In genomic region chr17:76691379-76692191, GRCh38 we compare ENCODE assay signal across 24 cellular contexts. TPM values are rescaled to one million over a fixed set of nuclear protein-coding genes. Genes with fewer than 3 reads are reported as not detected.
DNase-seq lines count a peak whose midpoint lies in the region; ATAC-seq, FAIRE-seq and TF ChIP-seq lines count a peak whose summit lies in the region.
"Had no signal": no experiment of that assay in that cellular context is flagged by ENCODE, and none has a peak within 500 bp of the region (broad histone marks: within the 10 kb centered on the region; RNA-seq: fewer than 3 reads in every experiment).

No MANE protein-coding gene starts in this region.

- H3K27ac ChIP-seq in H1 (ENCODE audit: low read depth, low read length) = no peak overlapping the region
- no peak overlapping the region for H3K27ac ChIP-seq in mesenchymal stem cell (ENCODE audit: low read length, poor library complexity, severe bottlenecking)
- H3K27ac ChIP-seq in thyroid gland = peak overlapping the region; percentile 48 to 81 (median 69)
- no peak overlapping the region for H3K27ac ChIP-seq in smooth muscle cell (ENCODE audit: low read depth)
- H3K27ac ChIP-seq: foreskin keratinocyte, neutrophil, Peyer's patch had no signal

- TF ChIP-seq RAD21 in H1 (IDR thresholded peaks at IDR 0.05 in 1 of 2, conservative IDR thresholded peaks at IDR 0.05 in 1 of 2; ENCODE audit: low read depth in 2 of 2, low read length in 2 of 2) = no peak

- H3K9ac ChIP-seq in H1 (replicated peaks in 1 of 4; ENCODE audit: extremely low read depth in 1 of 4, low read depth in 3 of 4, low read length in 3 of 4) = no peak overlapping the region
- no peak overlapping the region for H3K9ac ChIP-seq in mesenchymal stem cell (ENCODE audit: low read length)
- no peak overlapping the region for H3K9ac ChIP-seq in smooth muscle cell (ENCODE audit: low read depth)

- H3K56ac ChIP-seq in H1 (replicated peaks; ENCODE audit: insufficient read length, low read depth, low read length) = no peak overlapping the region

- no peak overlapping the region for H3K4ac ChIP-seq in H1 (replicated peaks; ENCODE audit: insufficient read length, low read depth, low read length)
- H3K4ac ChIP-seq in mesenchymal stem cell (ENCODE audit: low read depth in 1 of 2, low read length in 2 of 2) = no peak overlapping the region

- H4K5ac ChIP-seq in H1 (ENCODE audit: insufficient read length, low read depth, low read length) = no peak overlapping the region

- H3K27me3 ChIP-seq in H1 (replicated peaks in 1 of 4; ENCODE audit: control insufficient read depth in 3 of 4, extremely low read depth in 1 of 4, insufficient read depth in 3 of 4, low read length in 3 of 4) (no peaks in the 10 kb centered on the region; a peak in 1 of 7 replicates), mesenchymal stem cell (ENCODE audit: control insufficient read depth in 1 of 2, insufficient read depth in 1 of 2, low read length in 2 of 2) (no peaks in the 10 kb centered on the region), thyroid gland (no peaks in the 10 kb centered on the region), smooth muscle cell (ENCODE audit: low read depth) (no peaks in the 10 kb centered on the region)
- H3K27me3 ChIP-seq: foreskin keratinocyte, neutrophil, Peyer's patch had no signal

- H2BK120ac ChIP-seq in H1 (replicated peaks; ENCODE audit: low read depth, low read length) = no peak overlapping the region
- no peak overlapping the region for H2BK120ac ChIP-seq in mesenchymal stem cell (ENCODE audit: low read depth, low read length)

- peak; percentile 55 for DNase-seq in NCI-H69 (lab: John Stamatoyannopoulos, UW)
- no peak for DNase-seq in H1 (ENCODE audit: low read depth in 1 of 2, low spot score in 2 of 2)
- DNase-seq in mesenchymal stem cell = no peak
- DNase-seq in thyroid gland = peak in 1 of 2 donors; percentile 51
- DNase-seq in smooth muscle cell (lab: John Stamatoyannopoulos, UW; ENCODE audit: unreplicated experiment) = no peak
- DNase-seq in ACHN = no peak
- DNase-seq: activated effector memory CD4-positive, alpha-beta T cell treated with anti-CD3 and anti-CD28 coated beads, Interleukin-2, amount 50 U/mL, for 16 hours; activated naive CD8-positive, alpha-beta T cell treated with anti-CD3 and anti-CD28 coated beads, Interleukin-2, amount 10 ng/mL, durations not matched to agents 7 days and 5 days; CD4-positive, CD25-positive, alpha-beta regulatory T cell; effector CD8-positive, alpha-beta T cell; EL; erythroblast; foreskin keratinocyte; hypothalamus; NCI-H1417; NCI-H446 treated with DMSO at 0.1 percent for 48 hours; Peyer's patch; stimulated activated CD4-positive, alpha-beta T cell treated with anti-CD3 and anti-CD28 coated beads, Interleukin-4, amount 100 ng/mL, for 1 hour; stimulated activated naive B cell treated with anti-CD40 and anti-IgM and Interleukin-4, amounts not matched to agents 10 μg/mL and 1 μg/mL and 100 μg/mL, for 72 hours; T-helper 1 cell had no signal

- intact Hi-C loops in thyroid gland (cut with DNase I) = no loop called here

- H2BK12ac ChIP-seq in H1 (ENCODE audit: low read depth, low read length) = no peak overlapping the region
- H2BK12ac ChIP-seq in mesenchymal stem cell (ENCODE audit: low read length in 2 of 2) = peak overlapping the region in 1 of 2 experiments; percentile 11

- H3K14ac ChIP-seq in H1 (ENCODE audit: insufficient read length) (no peak overlapping the region), mesenchymal stem cell (ENCODE audit: low read length in 2 of 2) (peak overlapping the region in 1 of 2 experiments; percentile 51)

- no peak overlapping the region for H3K4me2 ChIP-seq in H1 (ENCODE audit: insufficient read depth in 1 of 2, low read depth in 2 of 2, low read length in 2 of 2)
- no peak overlapping the region for H3K4me2 ChIP-seq in mesenchymal stem cell (ENCODE audit: low read length, poor library complexity, severe bottlenecking)
- H3K4me2 ChIP-seq in smooth muscle cell = no peak overlapping the region

- no peaks in the 10 kb centered on the region for H3K23me2 ChIP-seq in H1 (ENCODE audit: low read depth, low read length)

- H3K9me3 ChIP-seq in H1 (ENCODE audit: insufficient read depth in 2 of 2, low read depth in 1 of 2, low read length in 1 of 2) = no peaks in the 10 kb centered on the region
- H3K9me3 ChIP-seq in mesenchymal stem cell (ENCODE audit: control insufficient read depth, low read length) = no peaks in the 10 kb centered on the region
- H3K9me3 ChIP-seq in thyroid gland = no peaks in the 10 kb centered on the region
- no peaks in the 10 kb centered on the region for H3K9me3 ChIP-seq in smooth muscle cell (replicated peaks; ENCODE audit: low read depth)
- H3K9me3 ChIP-seq: neutrophil, Peyer's patch had no signal

- CTCF ChIA-PET in H1 (lab: Charles Lee; ENCODE audit: partially characterized antibody) = interaction anchor here (0.6 to 13.1 kb wide), 6 partner anchors 10 to 134 kb away, joined by 3 to 155 read pairs (median 4); partner anchors contain the start of gene MXRA7

- TF ChIP-seq CTCF in H1 (IDR thresholded peaks at IDR 0.05; ENCODE audit: control extremely low read depth in 1 of 3, insufficient read depth in 1 of 3, low read depth in 1 of 3, low read length in 3 of 3) = no peak
- no peak for TF ChIP-seq CTCF in thyroid gland (IDR thresholded peaks at IDR 0.05)
- TF ChIP-seq CTCF in smooth muscle cell (IDR thresholded peaks at IDR 0.05; ENCODE audit: borderline replicate concordance, insufficient read depth, poor library complexity, severe bottlenecking) = no peak

- POLR2A ChIA-PET in H1 (lab: Charles Lee; ENCODE audit: partially characterized antibody) = interaction anchor here (1.2 kb wide), 2 partner anchors 17 to 133 kb away, joined by 3 to 4 read pairs; no protein-coding TSS in a partner anchor

- H3K18ac ChIP-seq in H1 (ENCODE audit: extremely low read depth, low read length) (no peak overlapping the region), mesenchymal stem cell (ENCODE audit: low read depth in 1 of 2, low read length in 2 of 2) (no peak overlapping the region)

- no peak for FAIRE-seq in H1 (lab: Jason Lieb, UNC)
- FAIRE-seq: GM19239, TTC549 had no signal

- H2AFZ ChIP-seq in H1 (ENCODE audit: low read length) (no peak overlapping the region), mesenchymal stem cell (ENCODE audit: low read depth, low read length) (no peak overlapping the region), smooth muscle cell (ENCODE audit: low read depth) (no peak overlapping the region)

- no peaks in the 10 kb centered on the region for H3K79me1 ChIP-seq in H1 (ENCODE audit: low read depth, low read length)
- H3K79me1 ChIP-seq in mesenchymal stem cell (replicated peaks; ENCODE audit: low read length, poor library complexity, severe bottlenecking) = peaks cover 21% of the 10 kb centered on the region

- H3K23ac ChIP-seq in H1 (ENCODE audit: insufficient read length) (no peak overlapping the region), mesenchymal stem cell (ENCODE audit: low read length in 2 of 2) (no peak overlapping the region)

- H3K36me3 ChIP-seq in H1 (ENCODE audit: control insufficient read depth in 2 of 4, insufficient read depth in 4 of 4, low read length in 3 of 4) = no peaks in the 10 kb centered on the region
- peaks cover 2 to 20% of the 10 kb centered on the region in 2 experiments for H3K36me3 ChIP-seq in mesenchymal stem cell (ENCODE audit: control insufficient read depth in 1 of 2, insufficient read depth in 2 of 2, low read depth in 1 of 2, low read length in 2 of 2)
- no peaks in the 10 kb centered on the region for H3K36me3 ChIP-seq in thyroid gland
- no peaks in the 10 kb centered on the region for H3K36me3 ChIP-seq in smooth muscle cell (ENCODE audit: low read depth)
- H3K36me3 ChIP-seq: neutrophil, Peyer's patch had no signal

- peak overlapping the region; percentile 5; the same call in 1 of the 2 replicates for H2BK20ac ChIP-seq in H1 (ENCODE audit: low read length)

- TF ChIP-seq EP300 in H1 (IDR thresholded peaks at IDR 0.05; ENCODE audit: borderline replicate concordance in 1 of 2, low read depth in 2 of 2, low read length in 2 of 2) = no peak

- no peak overlapping the region for H2AK5ac ChIP-seq in H1 (ENCODE audit: low read depth, low read length)
- H2AK5ac ChIP-seq in mesenchymal stem cell (ENCODE audit: low read length, severe bottlenecking) = peak overlapping the region; percentile 47

- H3K4me3 ChIP-seq in H1 (ENCODE audit: extremely low read depth in 1 of 4, insufficient read depth in 2 of 4, low read depth in 3 of 4, low read length in 4 of 4) = no peak overlapping the region
- no peak overlapping the region for H3K4me3 ChIP-seq in mesenchymal stem cell (ENCODE audit: insufficient read depth in 1 of 2, low read depth in 1 of 2, low read length in 2 of 2)
- no peak overlapping the region for H3K4me3 ChIP-seq in thyroid gland (replicated peaks in 1 of 3)
- H3K4me3 ChIP-seq in smooth muscle cell = no peak overlapping the region
- H3K4me3 ChIP-seq: Peyer's patch had no signal

- H3K79me2 ChIP-seq in H1 (ENCODE audit: control insufficient read depth in 1 of 2, insufficient read depth in 2 of 2, low read length in 2 of 2) (no peaks in the 10 kb centered on the region), smooth muscle cell (ENCODE audit: low read depth) (peaks cover 54% of the 10 kb centered on the region)

- H3K4me1 ChIP-seq in H1 (replicated peaks in 1 of 4; ENCODE audit: control insufficient read depth in 3 of 4, insufficient read depth in 4 of 4, low read length in 3 of 4) (peaks cover 0 to 9% (median 4%) of the 10 kb centered on the region in 4 experiments; a peak in 6 of 7 replicates), mesenchymal stem cell (ENCODE audit: control insufficient read depth, insufficient read depth, low read depth, low read length) (peaks cover 59% of the 10 kb centered on the region), thyroid gland (peaks cover 47 to 86% of the 10 kb centered on the region in 2 donors), smooth muscle cell (ENCODE audit: low read depth) (peaks cover under 1% of the 10 kb centered on the region)
- H3K4me1 ChIP-seq: foreskin keratinocyte had no signal

- no peak for TF ChIP-seq POLR2A in H1 (IDR thresholded peaks at IDR 0.05; ENCODE audit: control extremely low read depth in 1 of 2, low read depth in 2 of 2, low read length in 2 of 2)
- TF ChIP-seq POLR2A in thyroid gland (IDR thresholded peaks at IDR 0.05) = peak in 1 of 2 donors; percentile 24

- H2BK15ac ChIP-seq in H1 (ENCODE audit: low read length) (no peak overlapping the region), mesenchymal stem cell (ENCODE audit: low read depth, poor library complexity, severe bottlenecking) (peak overlapping the region; percentile 73)

- in situ Hi-C loops in ACHN (cut with HindIII; ENCODE audit: low pct_ligation_motif_present, low pct_unique_long_range_greater_than_20kb, low sequenced_read_pairs) = no loop called here

- H2BK5ac ChIP-seq in H1 (ENCODE audit: low read depth, low read length) (no peak overlapping the region), mesenchymal stem cell (ENCODE audit: low read depth, low read length, poor library complexity, severe bottlenecking) (no peak overlapping the region)

- no peaks in the 10 kb centered on the region for H4K20me1 ChIP-seq in H1 (replicated peaks in 1 of 2; ENCODE audit: control insufficient read depth in 1 of 2, insufficient read depth in 2 of 2, low read length in 2 of 2)
- peaks cover 66% of the 10 kb centered on the region for H4K20me1 ChIP-seq in smooth muscle cell (ENCODE audit: low read depth)

- H4K91ac ChIP-seq in H1 (replicated peaks; ENCODE audit: insufficient read length, low read length) (no peak overlapping the region), mesenchymal stem cell (ENCODE audit: low read length) (peak overlapping the region; percentile 29)

- ATAC-seq in activated CD4-positive, CD25-positive, alpha-beta regulatory T cell treated with anti-CD3 and anti-CD28 coated beads, Interleukin-2, amount 50 U/mL, for 24 hours = no peak
- ATAC-seq: foreskin keratinocyte; stimulated activated naive B cell treated with anti-CD40 and anti-IgM and Interleukin-4, amounts not matched to agents 10 μg/mL and 1 μg/mL and 100 μg/mL, for 72 hours had no signal

- 88% methylated on average over 14 of the region's 14 CpGs; no CpG with 5 or more reads in 1 of the 2 experiments for WGBS in H1 (ENCODE audit: extremely low coverage in 1 of 2, insufficient coverage in 1 of 2, insufficient read length in 1 of 2, insufficient replicate concordance in 2 of 2, low coverage in 1 of 2, low lambda C conversion rate in 2 of 2, missing lambda C conversion rate in 1 of 2), 2 experiments
- WGBS in mesenchymal stem cell = 95% methylated on average over 14 of the region's 14 CpGs
- 59 to 78% methylated on average over 13 to 14 of the region's 14 CpGs for WGBS in thyroid gland, 2 donors
- WGBS in smooth muscle cell (ENCODE audit: low lambda C conversion rate) = 94% methylated on average over 14 of the region's 14 CpGs

- H4K8ac ChIP-seq in H1 (ENCODE audit: extremely low read depth, insufficient read depth, low read length) = no peak overlapping the region
- no peak overlapping the region for H4K8ac ChIP-seq in mesenchymal stem cell (ENCODE audit: low read length)

- no peaks in the 10 kb centered on the region for H3F3A ChIP-seq in smooth muscle cell (ENCODE audit: low read depth)

RNA-seq across cellular contexts. Expression of gene MXRA7, which starts 19.2 kb away (rescaled TPM):
- 21.3 and 26.6 TPM in 2 replicates for total RNA-seq in H1 (2021; fragmentation: NEBNext Ultra II Directional; extraction: Animal tissue kit (Norgen Biotek cat#: 25700))
- polyA plus RNA-seq in H1 (2011; rRNA removed) (12.8 and 17.8 TPM in 2 replicates), smooth muscle cell (157 and 158 TPM in 2 replicates)
- 19.7 TPM for polyA plus RNA-seq in H1 (2011; cell fraction: cytosol; rRNA removed)
- polyA plus RNA-seq in H1 (2011; cell fraction: nucleus; rRNA removed) = 15.7 TPM
- polyA plus RNA-seq in H1 (2012, experiment 1 of 2) = 22.5 to 26.9 TPM (median 24.9 TPM) in 4 replicates
- 28.3 TPM for polyA plus RNA-seq in H1 (2012, experiment 2 of 2)
- 26.7 TPM for polyA plus RNA-seq in H1 (2013, experiment 1 of 2)
- polyA plus RNA-seq in H1 (2013, experiment 2 of 2) = 34.1 TPM
- polyA minus RNA-seq in H1 (2011; rRNA and poly(A)+ RNA removed) = 13.7 and 15.2 TPM in 2 replicates
- 9.0 TPM for polyA minus RNA-seq in H1 (2011; cell fraction: cytosol; rRNA and poly(A)+ RNA removed)
- polyA minus RNA-seq in H1 (2011; cell fraction: nucleus; rRNA and poly(A)+ RNA removed) = 6.9 TPM
- polyA plus RNA-seq in mesenchymal stem cell (2013, experiment 1 of 2) = 167 TPM
- 173 TPM for polyA plus RNA-seq in mesenchymal stem cell (2013, experiment 2 of 2)
- total RNA-seq in thyroid gland (100 to 1,000 TPM; 362 to 576 (median 421) TPM), smooth muscle cell (131 and 134 TPM in 2 replicates)

RNA-seq across cellular contexts. Expression of gene JMJD6, which starts 34.8 kb away (rescaled TPM):
- 18.6 and 22.2 TPM in 2 replicates for total RNA-seq in H1 (2021; fragmentation: NEBNext Ultra II Directional; extraction: Animal tissue kit (Norgen Biotek cat#: 25700))
- polyA plus RNA-seq in H1 (2011; rRNA removed) (8.6 and 10.6 TPM in 2 replicates), smooth muscle cell (52.3 and 54.7 TPM in 2 replicates)
- polyA plus RNA-seq in H1 (2011; cell fraction: cytosol; rRNA removed) = 9.9 TPM
- 11.7 TPM for polyA plus RNA-seq in H1 (2011; cell fraction: nucleus; rRNA removed)
- polyA plus RNA-seq in H1 (2012, experiment 1 of 2) = 18.3 to 22.2 TPM (median 19.1 TPM) in 4 replicates
- 9.1 TPM for polyA plus RNA-seq in H1 (2012, experiment 2 of 2)
- polyA plus RNA-seq in H1 (2013, experiment 1 of 2) = 10.0 TPM
- polyA plus RNA-seq in H1 (2013, experiment 2 of 2) = 8.7 TPM
- 3.1 and 5.3 TPM in 2 replicates for polyA minus RNA-seq in H1 (2011; rRNA and poly(A)+ RNA removed)
- 5.8 TPM for polyA minus RNA-seq in H1 (2011; cell fraction: cytosol; rRNA and poly(A)+ RNA removed)
- 6.7 TPM for polyA minus RNA-seq in H1 (2011; cell fraction: nucleus; rRNA and poly(A)+ RNA removed)
- polyA plus RNA-seq in mesenchymal stem cell (2013, experiment 1 of 2) = 23.3 TPM
- polyA plus RNA-seq in mesenchymal stem cell (2013, experiment 2 of 2) = 24.1 TPM
- total RNA-seq in thyroid gland (10 to 100 TPM; 12.2 to 24.2 (median 20.7) TPM), smooth muscle cell (32.0 and 32.7 TPM in 2 replicates)

RNA-seq across cellular contexts. Expression of gene METTL23, which starts 35.1 kb away (rescaled TPM):
- total RNA-seq in H1 (2021; fragmentation: NEBNext Ultra II Directional; extraction: Animal tissue kit (Norgen Biotek cat#: 25700)) = 36.1 and 36.2 TPM in 2 replicates
- polyA plus RNA-seq in H1 (2011; rRNA removed) = 41.3 and 60.2 TPM in 2 replicates
- polyA plus RNA-seq in H1 (2011; cell fraction: cytosol; rRNA removed) = 51.3 TPM
- polyA plus RNA-seq in H1 (2011; cell fraction: nucleus; rRNA removed) = 40.3 TPM
- 36.4 to 47.2 TPM (median 43.1 TPM) in 4 replicates for polyA plus RNA-seq in H1 (2012, experiment 1 of 2)
- 34.6 TPM for polyA plus RNA-seq in H1 (2012, experiment 2 of 2)
- 40.2 TPM for polyA plus RNA-seq in H1 (2013, experiment 1 of 2)
- 38.5 TPM for polyA plus RNA-seq in H1 (2013, experiment 2 of 2)
- polyA minus RNA-seq in H1 (2011; rRNA and poly(A)+ RNA removed) = 25.9 and 32.3 TPM in 2 replicates
- polyA minus RNA-seq in H1 (2011; cell fraction: cytosol; rRNA and poly(A)+ RNA removed) = 11.8 TPM
- 16.5 TPM for polyA minus RNA-seq in H1 (2011; cell fraction: nucleus; rRNA and poly(A)+ RNA removed)
- polyA plus RNA-seq in mesenchymal stem cell (2013, experiment 1 of 2) = 35.5 TPM
- 38.7 TPM for polyA plus RNA-seq in mesenchymal stem cell (2013, experiment 2 of 2)
- total RNA-seq in thyroid gland = 10 to 100 TPM; 33.6 to 58.3 (median 51.3) TPM
- total RNA-seq in smooth muscle cell = 28.2 and 32.5 TPM in 2 replicates
- polyA plus RNA-seq in smooth muscle cell = 46.2 and 47.1 TPM in 2 replicates

RNA-seq across cellular contexts. Expression of gene SRSF2, which starts 45.5 kb away (rescaled TPM):
- 397 and 413 TPM in 2 replicates for total RNA-seq in H1 (2021; fragmentation: NEBNext Ultra II Directional; extraction: Animal tissue kit (Norgen Biotek cat#: 25700))
- 401 and 479 TPM in 2 replicates for polyA plus RNA-seq in H1 (2011; rRNA removed)
- 476 TPM for polyA plus RNA-seq in H1 (2011; cell fraction: cytosol; rRNA removed)
- 766 TPM for polyA plus RNA-seq in H1 (2011; cell fraction: nucleus; rRNA removed)
- polyA plus RNA-seq in H1 (2012, experiment 1 of 2) = 293 to 353 TPM (median 324 TPM) in 4 replicates
- polyA plus RNA-seq in H1 (2012, experiment 2 of 2) = 136 TPM
- polyA plus RNA-seq in H1 (2013, experiment 1 of 2) = 351 TPM
- polyA plus RNA-seq in H1 (2013, experiment 2 of 2) = 323 TPM
- 111 TPM in 2 replicates for polyA minus RNA-seq in H1 (2011; rRNA and poly(A)+ RNA removed)
- 337 TPM for polyA minus RNA-seq in H1 (2011; cell fraction: cytosol; rRNA and poly(A)+ RNA removed)
- 830 TPM for polyA minus RNA-seq in H1 (2011; cell fraction: nucleus; rRNA and poly(A)+ RNA removed)
- polyA plus RNA-seq in mesenchymal stem cell (2013, experiment 1 of 2) = 127 TPM
- 137 TPM for polyA plus RNA-seq in mesenchymal stem cell (2013, experiment 2 of 2)
- total RNA-seq in thyroid gland = 100 to 1,000 TPM; 269 to 614 (median 400) TPM
- 166 and 182 TPM in 2 replicates for total RNA-seq in smooth muscle cell
- polyA plus RNA-seq in smooth muscle cell = 109 and 110 TPM in 2 replicates

RNA-seq across cellular contexts. Expression of gene MFSD11, which starts 46.3 kb away (rescaled TPM):
- 18.9 and 19.8 TPM in 2 replicates for total RNA-seq in H1 (2021; fragmentation: NEBNext Ultra II Directional; extraction: Animal tissue kit (Norgen Biotek cat#: 25700))
- 15.1 and 17.7 TPM in 2 replicates for polyA plus RNA-seq in H1 (2011; rRNA removed)
- 10.6 TPM for polyA plus RNA-seq in H1 (2011; cell fraction: cytosol; rRNA removed)
- polyA plus RNA-seq in H1 (2011; cell fraction: nucleus; rRNA removed) = 27.8 TPM
- 13.3 to 15.9 TPM (median 15.0 TPM) in 4 replicates for polyA plus RNA-seq in H1 (2012, experiment 1 of 2)
- 9.3 TPM for polyA plus RNA-seq in H1 (2012, experiment 2 of 2)
- 18.9 TPM for polyA plus RNA-seq in H1 (2013, experiment 1 of 2)
- polyA plus RNA-seq in H1 (2013, experiment 2 of 2) = 18.6 TPM
- 22.0 and 30.9 TPM in 2 replicates for polyA minus RNA-seq in H1 (2011; rRNA and poly(A)+ RNA removed)
- polyA minus RNA-seq in H1 (2011; cell fraction: cytosol; rRNA and poly(A)+ RNA removed) = 7.3 TPM
- polyA minus RNA-seq in H1 (2011; cell fraction: nucleus; rRNA and poly(A)+ RNA removed) = 31.0 TPM
- polyA plus RNA-seq in mesenchymal stem cell (2013, experiment 1 of 2) = 24.6 TPM
- polyA plus RNA-seq in mesenchymal stem cell (2013, experiment 2 of 2) = 23.7 TPM
- 10 to 100 TPM; 34.1 to 53.3 (median 44.3) TPM for total RNA-seq in thyroid gland
- total RNA-seq in smooth muscle cell = 56.6 and 58.6 TPM in 2 replicates
- 28.1 and 31.9 TPM in 2 replicates for polyA plus RNA-seq in smooth muscle cell

Comparison
In these comparisons a context has a peak if more than half of its experiments do, and no peak if none do; other contexts are left out.
1. H3K27ac ChIP-seq: peak in thyroid gland (3 of 3); none in H1 (single experiment), mesenchymal stem cell (single experiment) and smooth muscle cell (single experiment).